ENCODE assay signal across 2 cellular contexts in genomic region chr16:75246504-75247205, GRCh38.
TF ChIP-seq lines count a peak whose summit lies in the region.

No MANE protein-coding gene starts in this region.

TF ChIP-seq in A549, 52 proteins besides CTCF, POLR2A, EP300 and RAD21 (continued from another document):
- no peak for TF ChIP-seq FOSB (CRISPR knock-in tag; IDR thresholded peaks at IDR 0.05)
- TF ChIP-seq, protein P1, sequence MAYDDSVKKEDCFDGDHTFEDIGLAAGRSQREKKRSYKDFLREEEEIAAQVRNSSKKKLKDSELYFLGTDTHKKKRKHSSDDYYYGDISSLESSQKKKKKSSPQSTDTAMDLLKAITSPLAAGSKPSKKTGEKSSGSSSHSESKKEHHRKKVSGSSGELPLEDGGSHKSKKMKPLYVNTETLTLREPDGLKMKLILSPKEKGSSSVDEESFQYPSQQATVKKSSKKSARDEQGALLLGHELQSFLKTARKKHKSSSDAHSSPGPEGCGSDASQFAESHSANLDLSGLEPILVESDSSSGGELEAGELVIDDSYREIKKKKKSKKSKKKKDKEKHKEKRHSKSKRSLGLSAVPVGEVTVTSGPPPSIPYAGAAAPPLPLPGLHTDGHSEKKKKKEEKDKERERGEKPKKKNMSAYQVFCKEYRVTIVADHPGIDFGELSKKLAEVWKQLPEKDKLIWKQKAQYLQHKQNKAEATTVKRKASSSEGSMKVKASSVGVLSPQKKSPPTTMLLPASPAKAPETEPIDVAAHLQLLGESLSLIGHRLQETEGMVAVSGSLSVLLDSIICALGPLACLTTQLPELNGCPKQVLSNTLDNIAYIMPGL (CRISPR knock-in tag; IDR thresholded peaks at IDR 0.05; ENCODE audit: borderline replicate concordance) = no peak
- TF ChIP-seq, protein P2, sequence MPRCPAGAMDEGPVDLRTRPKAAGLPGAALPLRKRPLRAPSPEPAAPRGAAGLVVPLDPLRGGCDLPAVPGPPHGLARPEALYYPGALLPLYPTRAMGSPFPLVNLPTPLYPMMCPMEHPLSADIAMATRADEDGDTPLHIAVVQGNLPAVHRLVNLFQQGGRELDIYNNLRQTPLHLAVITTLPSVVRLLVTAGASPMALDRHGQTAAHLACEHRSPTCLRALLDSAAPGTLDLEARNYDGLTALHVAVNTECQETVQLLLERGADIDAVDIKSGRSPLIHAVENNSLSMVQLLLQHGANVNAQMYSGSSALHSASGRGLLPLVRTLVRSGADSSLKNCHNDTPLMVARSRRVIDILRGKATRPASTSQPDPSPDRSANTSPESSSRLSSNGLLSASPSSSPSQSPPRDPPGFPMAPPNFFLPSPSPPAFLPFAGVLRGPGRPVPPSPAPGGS (IDR thresholded peaks at IDR 0.05) = no peak
- TF ChIP-seq HDAC2 (IDR thresholded peaks at IDR 0.05) = no peak
- no peak for TF ChIP-seq MAFK (IDR thresholded peaks at IDR 0.05; ENCODE audit: partially characterized antibody)
- TF ChIP-seq RCOR1 (IDR thresholded peaks at IDR 0.05; ENCODE audit: low read depth, low read length) = no peak
- no peak for TF ChIP-seq E2F6 (IDR thresholded peaks at IDR 0.05; ENCODE audit: borderline replicate concordance, low read depth)
- no peak for TF ChIP-seq TFCP2L1 (CRISPR knock-in tag; IDR thresholded peaks at IDR 0.05)
- TF ChIP-seq BHLHE40 (IDR thresholded peaks at IDR 0.05; ENCODE audit: low read depth, low read length) = no peak
- no peak for TF ChIP-seq ELK1 (IDR thresholded peaks at IDR 0.05; ENCODE audit: low read depth, low read length)

TF ChIP-seq in WTC11, 78 proteins besides CTCF, POLR2A, EP300 and RAD21 (continued from another document):
- TF ChIP-seq ZNF219 (CRISPR knock-in tag; IDR thresholded peaks at IDR 0.05; ENCODE audit: borderline replicate concordance) = no peak
- no peak for TF ChIP-seq MAX (CRISPR knock-in tag; IDR thresholded peaks at IDR 0.05)
- TF ChIP-seq NR2C2 (CRISPR knock-in tag; IDR thresholded peaks at IDR 0.05) = no peak
- TF ChIP-seq ZBTB21 (CRISPR knock-in tag; IDR thresholded peaks at IDR 0.05; ENCODE audit: borderline replicate concordance) = no peak
